ENCODE assay signal across 8 cellular contexts in genomic region chr9:117487555-117488175, GRCh38.
DNase-seq lines count a peak whose midpoint lies in the region; ATAC-seq and TF ChIP-seq lines count a peak whose summit lies in the region.

No MANE protein-coding gene starts in this region.

- ATAC-seq in GM21360 (IDR thresholded peaks at IDR 0.05; ENCODE audit: unreplicated experiment) (peak; percentile 99), HG03571 (IDR thresholded peaks at IDR 0.05; ENCODE audit: unreplicated experiment) (peak; percentile 98)

- H3K27me3 Mint-ChIP-seq in glutamatergic neuron (ENCODE audit: unreplicated experiment) = no peaks in the 10 kb centered on the region
- H3K27me3 Mint-ChIP-seq in osteocyte (ENCODE audit: unreplicated experiment) = no peaks in the 10 kb centered on the region

- H3K4me1 Mint-ChIP-seq in glutamatergic neuron (ENCODE audit: low read depth, unreplicated experiment) = peaks cover 7% of the 10 kb centered on the region
- H3K4me1 Mint-ChIP-seq in osteocyte (ENCODE audit: unreplicated experiment) = no peaks in the 10 kb centered on the region

- TF ChIP-seq CTCF in glutamatergic neuron (IDR thresholded peaks at IDR 0.05; ENCODE audit: partially characterized antibody, unreplicated experiment) (peak; percentile 99), osteocyte (IDR thresholded peaks at IDR 0.05) (peak; percentile 76)

- no peaks in the 10 kb centered on the region for H3K36me3 Mint-ChIP-seq in glutamatergic neuron (ENCODE audit: unreplicated experiment)
- H3K36me3 Mint-ChIP-seq in osteocyte (ENCODE audit: unreplicated experiment) = no peaks in the 10 kb centered on the region

- DNase-seq in DMS79 treated with DMSO at 0.1 percent for 48 hours (lab: John Stamatoyannopoulos, UW) = peak; percentile 83
- peak; percentile 98 for DNase-seq in NCI-H69 (lab: John Stamatoyannopoulos, UW)
- peak; percentile 20 for DNase-seq in activated T-cell treated with anti-CD3 and anti-CD28 coated beads, Interleukin-2, amount 50 U/mL, for 1 hour
- peak; percentile 91 for DNase-seq in glutamatergic neuron
- DNase-seq in osteocyte (ENCODE audit: extremely low spot score, unreplicated experiment) = peak; percentile 87
- no peak for DNase-seq in GF-D8 (lab: John Stamatoyannopoulos, UW)

- H3K27ac Mint-ChIP-seq in glutamatergic neuron (ENCODE audit: unreplicated experiment) (no peak overlapping the region), osteocyte (ENCODE audit: unreplicated experiment) (no peak overlapping the region)

- H3K4me3 Mint-ChIP-seq in glutamatergic neuron (ENCODE audit: unreplicated experiment) = no peak overlapping the region
- no peak overlapping the region for H3K4me3 Mint-ChIP-seq in osteocyte (ENCODE audit: unreplicated experiment)

- H3K9me3 Mint-ChIP-seq in glutamatergic neuron (ENCODE audit: unreplicated experiment) (peaks cover 2% of the 10 kb centered on the region), osteocyte (ENCODE audit: unreplicated experiment) (no peaks in the 10 kb centered on the region)
